Comparison of ENCODE assay signal across 8 cellular contexts in genomic region chr1:45339694-45340558, GRCh38. TPM values are rescaled to one million over a fixed set of nuclear protein-coding genes. Genes with fewer than 3 reads are reported as not detected.
DNase-seq lines count a peak whose midpoint lies in the region; ATAC-seq, FAIRE-seq and TF ChIP-seq lines count a peak whose summit lies in the region.

MUTYH (minus strand) TSS chr1:45340440; CDS start chr1:45334505, 5,935 bp downstream.
TOE1 (plus strand) TSS chr1:45340170; CDS start chr1:45340253, 83 bp downstream.

- peaks cover 34% of the 10 kb centered on the region for H3K4me1 Mint-ChIP-seq in T-helper 2 cell treated with Interferon-gamma antibody and Interleukin-4, amounts not matched to agents 5 μg/mL and 100 μg/mL, for 36 hours (ENCODE audit: low read depth)
- peaks cover 2% of the 10 kb centered on the region for H3K4me1 Mint-ChIP-seq in astrocyte (ENCODE audit: low read depth, unreplicated experiment)

- peaks cover 5% of the 10 kb centered on the region for H3K9me3 Mint-ChIP-seq in T-helper 2 cell treated with Interferon-gamma antibody and Interleukin-4, amounts not matched to agents 5 μg/mL and 100 μg/mL, for 36 hours
- no peaks in the 10 kb centered on the region for H3K9me3 Mint-ChIP-seq in astrocyte (ENCODE audit: unreplicated experiment)

- peak within 1 kb of the TSS; percentile 87 for H3K4me2 ChIP-seq in astrocyte (ENCODE audit: low read length)

- H3K27me3 Mint-ChIP-seq in T-helper 2 cell treated with Interferon-gamma antibody and Interleukin-4, amounts not matched to agents 5 μg/mL and 100 μg/mL, for 36 hours (ENCODE audit: low read depth) = no peaks in the 10 kb centered on the region
- no peaks in the 10 kb centered on the region for H3K27me3 Mint-ChIP-seq in astrocyte (ENCODE audit: low read depth, unreplicated experiment)

- H3K9me3 ChIP-seq in astrocyte (ENCODE audit: insufficient read depth, low read depth, low read length) = no peaks in the 10 kb centered on the region
- H3K9me3 ChIP-seq in right cardiac atrium (ENCODE audit: control insufficient read depth, low read length) = no peaks in the 10 kb centered on the region
- H3K9me3 ChIP-seq in psoas muscle = no peaks in the 10 kb centered on the region

- H3K27ac ChIP-seq in astrocyte (ENCODE audit: low read depth, low read length) (peak within 1 kb of the TSS; percentile 90), right cardiac atrium (ENCODE audit: low read length) (peak within 1 kb of the TSS; percentile 91), psoas muscle (peak within 1 kb of the TSS; percentile 99)

- peak within 1 kb of the TSS; percentile 99 for H3K27ac Mint-ChIP-seq in T-helper 2 cell treated with Interferon-gamma antibody and Interleukin-4, amounts not matched to agents 5 μg/mL and 100 μg/mL, for 36 hours
- H3K27ac Mint-ChIP-seq in astrocyte (ENCODE audit: unreplicated experiment) = peak within 1 kb of the TSS; percentile 99

- H2AFZ ChIP-seq in astrocyte (ENCODE audit: low read depth, low read length) = peak within 1 kb of the TSS; percentile 95

- H3K79me2 ChIP-seq in astrocyte (ENCODE audit: insufficient read depth, low read length) = peaks cover 25% of the 10 kb centered on the region

- FAIRE-seq in GM18507 (lab: Jason Lieb, UNC) (peak; percentile 95), astrocyte (lab: Jason Lieb, UNC) (no peak), urothelium cell line (lab: Jason Lieb, UNC) (peak; percentile 92)

- H3K4me1 ChIP-seq in astrocyte (ENCODE audit: insufficient read depth, low read length) (peaks cover 9% of the 10 kb centered on the region), right cardiac atrium (ENCODE audit: control insufficient read depth, insufficient read depth, low read length) (peaks cover 7% of the 10 kb centered on the region), psoas muscle (peaks cover 17% of the 10 kb centered on the region)

- peak; percentile 87 for DNase-seq in GM18507 (ENCODE audit: extremely low spot score, insufficient read length, low read depth)
- DNase-seq in NCI-H2029 (lab: John Stamatoyannopoulos, UW) = peak; percentile 99
- DNase-seq in T-helper 2 cell treated with Interferon-gamma antibody and Interleukin-4, amounts not matched to agents 5 μg/mL and 100 μg/mL, for 36 hours (ENCODE audit: low spot score) = peak; percentile 98
- DNase-seq in astrocyte (ENCODE audit: low read depth) = peak; percentile 82
- peak; percentile 96 to 98 (median 97) for DNase-seq in right cardiac atrium
- peak; percentile 94 to 95 for DNase-seq in psoas muscle
- peak; percentile 99 for DNase-seq in urothelium cell line (ENCODE audit: low spot score)

- no peak for TF ChIP-seq CTCF in astrocyte (IDR thresholded peaks at IDR 0.05; ENCODE audit: insufficient read depth, low read depth, low read length)
- TF ChIP-seq CTCF in psoas muscle (IDR thresholded peaks at IDR 0.05) = no peak

- H4K20me1 ChIP-seq in astrocyte (ENCODE audit: insufficient read depth, low read length) = no peaks in the 10 kb centered on the region

- peak within 1 kb of the TSS; percentile 99 for H3K4me3 Mint-ChIP-seq in T-helper 2 cell treated with Interferon-gamma antibody and Interleukin-4, amounts not matched to agents 5 μg/mL and 100 μg/mL, for 36 hours
- peak within 1 kb of the TSS; percentile 99 for H3K4me3 Mint-ChIP-seq in astrocyte (ENCODE audit: unreplicated experiment)

- ATAC-seq in HG02973 (IDR thresholded peaks at IDR 0.05; ENCODE audit: unreplicated experiment) (peak; percentile 76), right cardiac atrium (peak; percentile 95 to 96), psoas muscle (peak; percentile 93 to 96 (median 94))

- H3K27me3 ChIP-seq in astrocyte (ENCODE audit: insufficient read depth, low read length) = no peaks in the 10 kb centered on the region
- H3K27me3 ChIP-seq in right cardiac atrium (ENCODE audit: control insufficient read depth, insufficient read depth) = no peaks in the 10 kb centered on the region
- H3K27me3 ChIP-seq in psoas muscle (ENCODE audit: insufficient read depth in 3 of 3, low read length in 2 of 3) = no peaks in the 10 kb centered on the region

- intact Hi-C loops in right cardiac atrium (cut with DNase I) = no loop called here
- intact Hi-C loops in psoas muscle (cut with DNase I) = loop anchor here (2.0 kb wide), 1 partner anchor 35 kb away; no protein-coding TSS in a partner anchor

- WGBS in right cardiac atrium = under 1% methylated on average over 74 of the region's 74 CpGs
- WGBS in psoas muscle, 3 donors = 0 to 1% (median 1%) methylated on average over 71 to 74 of the region's 74 CpGs

- H3K9ac ChIP-seq in astrocyte (ENCODE audit: low read length) = peak within 1 kb of the TSS; percentile 98

- H3K4me3 ChIP-seq in astrocyte (ENCODE audit: insufficient read depth, low read depth, low read length) = peak within 1 kb of the TSS; percentile 80
- H3K4me3 ChIP-seq in right cardiac atrium (ENCODE audit: low read length) = peak within 1 kb of the TSS; percentile 64
- peak within 1 kb of the TSS; percentile 91 for H3K4me3 ChIP-seq in psoas muscle

- H3K36me3 Mint-ChIP-seq in T-helper 2 cell treated with Interferon-gamma antibody and Interleukin-4, amounts not matched to agents 5 μg/mL and 100 μg/mL, for 36 hours (ENCODE audit: low read depth) = peaks cover 42% of the 10 kb centered on the region
- H3K36me3 Mint-ChIP-seq in astrocyte (ENCODE audit: low read depth, unreplicated experiment) = peaks cover 6% of the 10 kb centered on the region

- H3K36me3 ChIP-seq in astrocyte (ENCODE audit: insufficient read depth, low read length) = peaks cover 28% of the 10 kb centered on the region
- H3K36me3 ChIP-seq in psoas muscle (ENCODE audit: insufficient read depth in 1 of 2, low read depth in 1 of 2) = peaks cover 8 to 37% of the 10 kb centered on the region in 2 donors

RNA-seq across cellular contexts. Expression of gene MUTYH, which starts in this region (rescaled TPM):
- 6.0 and 6.6 TPM in 2 replicates for total RNA-seq in astrocyte
- 10 to 100 TPM in 3 of 4 donors, 1 to 10 TPM in 1; 7.7 to 12.7 (median 11.2) TPM for total RNA-seq in right cardiac atrium
- 8.7 TPM for polyA plus RNA-seq in right cardiac atrium
- total RNA-seq in psoas muscle = 10 to 100 TPM in 1 of 4 donors, 1 to 10 TPM in 3; 7.7 to 16.6 (median 8.3) TPM
- 10 to 100 TPM in 1 of 3 donors, 1 to 10 TPM in 2; 8.2 to 13.2 (median 9.0) TPM for polyA plus RNA-seq in psoas muscle

RNA-seq across cellular contexts. Expression of gene TOE1, which starts in this region (rescaled TPM):
- total RNA-seq in astrocyte (4.3 TPM in 2 replicates), right cardiac atrium (1 to 10 TPM; 5.0 to 6.6 (median 6.2) TPM), psoas muscle (1 to 10 TPM; 3.1 to 5.9 (median 3.9) TPM)
- polyA plus RNA-seq in right cardiac atrium (4.5 TPM), psoas muscle (1 to 10 TPM; 2.7 to 6.7 (median 4.6) TPM)

Comparison
In these comparisons a context has a peak if more than half of its experiments do, and no peak if none do; other contexts are left out.
1. Peak in every context shown above with its lines: DNase-seq, ATAC-seq, H3K4me3 ChIP-seq and H3K27ac ChIP-seq.
2. intact Hi-C loops: an anchor here in psoas muscle (2.0 kb wide); none called in right cardiac atrium.